25 cellular contexts compared by ENCODE assay signal in genomic region chr5:76283670-76284069, GRCh38.
"Had no signal": no experiment of that assay in that cellular context is flagged by ENCODE, and none has a peak within 500 bp of the region (broad histone marks: within the 10 kb centered on the region; RNA-seq: fewer than 3 reads in every experiment).

No MANE protein-coding gene starts in this region.

- ATAC-seq: activated T-cell treated with anti-CD3 and anti-CD28 coated beads, Interleukin-2, amount 50 U/mL, for 72 hours; left lung; right lobe of liver; SK-N-SH treated with all-trans-retinoic acid at 6 μM for 48 hours; stimulated activated memory B cell treated with anti-CD40 and anti-IgM and Interleukin-4, amounts not matched to agents 10 μg/mL and 1 μg/mL and 100 μg/mL, for 72 hours had no signal

- H3K27ac ChIP-seq: cardiac muscle cell, left lung, prostate gland, right lobe of liver, thoracic aorta, upper lobe of left lung had no signal

- H3K4me3 ChIP-seq: cardiac muscle cell, left lung, prostate gland, right lobe of liver, thoracic aorta, upper lobe of left lung had no signal

- FAIRE-seq: islet of Langerhans had no signal

- H3K9me3 Mint-ChIP-seq: activated naive CD4-positive, alpha-beta T cell treated with anti-CD3 and anti-CD28 coated beads, Interleukin-2, amount 50 U/mL, for 24 hours; activated T-cell treated with anti-CD3 and anti-CD28 coated beads, Interleukin-2, amount 50 U/mL, for 72 hours; naive B cell; stimulated activated memory B cell treated with anti-CD40 and anti-IgM and Interleukin-4, amounts not matched to agents 10 μg/mL and 1 μg/mL and 100 μg/mL, for 72 hours had no signal

- H3K4me1 ChIP-seq: left lung, prostate gland, upper lobe of left lung had no signal

- H3K36me3 Mint-ChIP-seq: activated naive CD4-positive, alpha-beta T cell treated with anti-CD3 and anti-CD28 coated beads, Interleukin-2, amount 50 U/mL, for 24 hours; naive B cell; stimulated activated memory B cell treated with anti-CD40 and anti-IgM and Interleukin-4, amounts not matched to agents 10 μg/mL and 1 μg/mL and 100 μg/mL, for 72 hours had no signal

- H3K4me1 Mint-ChIP-seq: activated naive CD4-positive, alpha-beta T cell treated with anti-CD3 and anti-CD28 coated beads, Interleukin-2, amount 50 U/mL, for 24 hours; naive B cell; neural crest cell; stimulated activated memory B cell treated with anti-CD40 and anti-IgM and Interleukin-4, amounts not matched to agents 10 μg/mL and 1 μg/mL and 100 μg/mL, for 72 hours had no signal

- H3K36me3 ChIP-seq: cardiac muscle cell, left lung, prostate gland, right lobe of liver, thoracic aorta, upper lobe of left lung had no signal

- H3K4me3 Mint-ChIP-seq: activated CD4-positive, alpha-beta T cell treated with anti-CD3 and anti-CD28 coated beads, Interleukin-2, amount 10 ng/mL, durations not matched to agents 24 days and 14 days; activated naive CD4-positive, alpha-beta T cell treated with anti-CD3 and anti-CD28 coated beads, Interleukin-2, amount 50 U/mL, for 24 hours; activated T-cell treated with anti-CD3 and anti-CD28 coated beads, Interleukin-2, amount 50 U/mL, for 72 hours; naive B cell; neural crest cell; stimulated activated memory B cell treated with anti-CD40 and anti-IgM and Interleukin-4, amounts not matched to agents 10 μg/mL and 1 μg/mL and 100 μg/mL, for 72 hours had no signal

- H3K27ac Mint-ChIP-seq: activated CD4-positive, alpha-beta T cell treated with anti-CD3 and anti-CD28 coated beads, Interleukin-2, amount 10 ng/mL, durations not matched to agents 24 days and 14 days; activated T-cell treated with anti-CD3 and anti-CD28 coated beads, Interleukin-2, amount 50 U/mL, for 72 hours; naive B cell; stimulated activated memory B cell treated with anti-CD40 and anti-IgM and Interleukin-4, amounts not matched to agents 10 μg/mL and 1 μg/mL and 100 μg/mL, for 72 hours had no signal

- H3K27me3 Mint-ChIP-seq: activated CD4-positive, alpha-beta T cell treated with anti-CD3 and anti-CD28 coated beads, Interleukin-2, amount 10 ng/mL, durations not matched to agents 24 days and 14 days; activated naive CD4-positive, alpha-beta T cell treated with anti-CD3 and anti-CD28 coated beads, Interleukin-2, amount 50 U/mL, for 24 hours; naive B cell; stimulated activated memory B cell treated with anti-CD40 and anti-IgM and Interleukin-4, amounts not matched to agents 10 μg/mL and 1 μg/mL and 100 μg/mL, for 72 hours had no signal

- DNase-seq: activated CD4-positive, alpha-beta T cell treated with anti-CD3 and anti-CD28 coated beads, Interleukin-2, amount 10 ng/mL, durations not matched to agents 24 days and 14 days; activated CD4-positive, CD25-positive, alpha-beta regulatory T cell; activated CD8-positive, alpha-beta memory T cell treated with anti-CD3 and anti-CD28 coated beads for 24 hours; activated CD8-positive, alpha-beta memory T cell treated with anti-CD3 and anti-CD28 coated beads, Interleukin-2, amount 50 U/mL, for 48 hours; activated effector memory CD4-positive, alpha-beta T cell treated with anti-CD3 and anti-CD28 coated beads, Interleukin-2, amount 50 U/mL, for 16 hours; activated T-cell treated with anti-CD3 and anti-CD28 coated beads, Interleukin-2, amount 50 U/mL, for 72 hours; dermis blood vessel endothelial cell; effector memory CD4-positive, alpha-beta T cell; foreskin melanocyte; glutamatergic neuron; hippocampal formation; left lung; naive B cell; right lobe of liver; stimulated activated CD4-positive, alpha-beta T cell treated with anti-CD3 and anti-CD28 coated beads, Interleukin-4, amount 100 ng/mL, for 24 hours; T1000; upper lobe of left lung had no signal

- H3K27me3 ChIP-seq: cardiac muscle cell, left lung, right lobe of liver, upper lobe of left lung had no signal
